1 cellular context compared by ENCODE assay signal in genomic region chr4:185738038-185738552, GRCh38.
TF ChIP-seq lines count a peak whose summit lies in the region.

No MANE protein-coding gene starts in this region.

TF ChIP-seq in SK-N-SH, 30 proteins besides CTCF, POLR2A, EP300 and RAD21 (continued from another document):
- TF ChIP-seq RFX5 (IDR thresholded peaks at IDR 0.05; ENCODE audit: low read length) = no peak
- TF ChIP-seq CHD2 (IDR thresholded peaks at IDR 0.05; ENCODE audit: low read length, partially characterized antibody) = no peak
- no peak for TF ChIP-seq GABPA (IDR thresholded peaks at IDR 0.05; ENCODE audit: low read depth)
- TF ChIP-seq GATA2 (CRISPR knock-in tag; IDR thresholded peaks at IDR 0.05) = no peak
- no peak for TF ChIP-seq ZBTB33 (IDR thresholded peaks at IDR 0.05; ENCODE audit: borderline replicate concordance, low read depth)
- TF ChIP-seq PBX3 (IDR thresholded peaks at IDR 0.05) = no peak
- TF ChIP-seq FOXM1 (IDR thresholded peaks at IDR 0.05; ENCODE audit: low read depth) = no peak
